Comparison of ENCODE assay signal across 10 cellular contexts in genomic region chr12:110913119-110914056, GRCh38. TPM values are rescaled to one million over a fixed set of nuclear protein-coding genes. Genes with fewer than 3 reads are reported as not detected.
DNase-seq lines count a peak whose midpoint lies in the region; ATAC-seq and TF ChIP-seq lines count a peak whose summit lies in the region.
"Had no signal": no experiment of that assay in that cellular context is flagged by ENCODE, and none has a peak within 500 bp of the region (broad histone marks: within the 10 kb centered on the region; RNA-seq: fewer than 3 reads in every experiment).

No MANE protein-coding gene starts in this region.

- TF ChIP-seq CTCF in uterus (IDR thresholded peaks at IDR 0.05) = no peak

- H3K4me1 ChIP-seq in uterus = no peaks in the 10 kb centered on the region

- no peaks in the 10 kb centered on the region for H3K9me3 Mint-ChIP-seq in effector memory CD8-positive, alpha-beta T cell

- no peaks in the 10 kb centered on the region for H3K36me3 Mint-ChIP-seq in effector memory CD8-positive, alpha-beta T cell (ENCODE audit: insufficient read depth)

- H3K36me3 ChIP-seq in uterus (no peaks in the 10 kb centered on the region), MG63 (no peaks in the 10 kb centered on the region)

- H3K27me3 ChIP-seq in uterus (no peaks in the 10 kb centered on the region), MG63 (no peaks in the 10 kb centered on the region)

- peaks cover 23 to 54% of the 10 kb centered on the region in 2 donors for H3K27me3 Mint-ChIP-seq in effector memory CD8-positive, alpha-beta T cell

- intact Hi-C loops in uterus (cut with DNase I; ENCODE audit: low total_unique reads) = no loop called here

- no peak for TF ChIP-seq POLR2A in uterus (IDR thresholded peaks at IDR 0.05)

- no peak for DNase-seq in effector memory CD8-positive, alpha-beta T cell
- no peak for DNase-seq in uterus
- no peak for DNase-seq in MG63
- no peak for DNase-seq in hypothalamus (lab: John Stamatoyannopoulos, UW)
- DNase-seq in SK-N-DZ (ENCODE audit: low spot score) = no peak
- DNase-seq: EL, mesenchymal stem cell had no signal

- no peaks in the 10 kb centered on the region for H3K4me1 Mint-ChIP-seq in effector memory CD8-positive, alpha-beta T cell (ENCODE audit: low read depth in 2 of 2)

- H3K4me3 ChIP-seq in uterus (no peak overlapping the region), MG63 (no peak overlapping the region)

- no peak overlapping the region for H3K27ac ChIP-seq in uterus

- no peak overlapping the region for H3K27ac Mint-ChIP-seq in effector memory CD8-positive, alpha-beta T cell

- no peak overlapping the region for H3K4me3 Mint-ChIP-seq in effector memory CD8-positive, alpha-beta T cell

- H3K9me3 ChIP-seq in uterus = no peaks in the 10 kb centered on the region
- no peaks in the 10 kb centered on the region for H3K9me3 ChIP-seq in MG63

- ATAC-seq in GM18520 (IDR thresholded peaks at IDR 0.05; ENCODE audit: unreplicated experiment) = peak; percentile 96
- peak; percentile 93 for ATAC-seq in GM21526 (IDR thresholded peaks at IDR 0.05; ENCODE audit: low FRiP score, unreplicated experiment)
- ATAC-seq in HG03354 (IDR thresholded peaks at IDR 0.05; ENCODE audit: poor library complexity, severe bottlenecking, unreplicated experiment) = peak; percentile 98
- peak; percentile 57 for ATAC-seq in effector memory CD8-positive, alpha-beta T cell (replicated peaks)

RNA-seq across cellular contexts. Expression of gene MYL2, which starts 7.0 kb away (rescaled TPM):
- total RNA-seq in uterus = 1 to 10 TPM in 1 of 4 donors, not detected in 3; 2.7 TPM
- total RNA-seq in MG63 (2014; rRNA removed; shearing (Covaris generic); ENCODE audit: low replicate concordance) = not detected in 2 replicates
- polyA plus RNA-seq in SK-N-DZ (2014; cell fraction: cytosol; rRNA removed) = not detected in 2 replicates
- not detected in 2 replicates for polyA plus RNA-seq in SK-N-DZ (2014; cell fraction: nucleus; rRNA removed)
